Comparison of ENCODE assay signal across 24 cellular contexts in genomic region chr7:106566174-106566573, GRCh38.
"Had no signal": no experiment of that assay in that cellular context is flagged by ENCODE, and none has a peak within 500 bp of the region (broad histone marks: within the 10 kb centered on the region; RNA-seq: fewer than 3 reads in every experiment).

No MANE protein-coding gene starts in this region.

- H3K27ac ChIP-seq: brain microvascular endothelial cell, SJCRH30, SK-N-MC, WERI-Rb-1 had no signal

- H3K4me1 ChIP-seq: SJCRH30 had no signal

- H3K9me3 ChIP-seq: SJCRH30 had no signal

- ATAC-seq: activated CD8-positive, alpha-beta T cell treated with anti-CD3 and anti-CD28 coated beads for 36 hours; Panc1 had no signal

- H3K27me3 ChIP-seq: brain microvascular endothelial cell, SJCRH30 had no signal

- DNase-seq: activated CD4-positive, alpha-beta T cell treated with anti-CD3 and anti-CD28 coated beads for 1 hour; activated CD4-positive, alpha-beta T cell treated with anti-CD3 and anti-CD28 coated beads for 48 hours; activated CD4-positive, CD25-positive, alpha-beta regulatory T cell; activated CD8-positive, alpha-beta T cell treated with anti-CD3 and anti-CD28 coated beads for 36 hours; activated naive CD4-positive, alpha-beta T cell treated with anti-CD3 and anti-CD28 coated beads, Interleukin-2, amount 10 ng/mL, durations not matched to agents 7 days and 5 days; activated T-cell treated with anti-CD3 and anti-CD28 coated beads, Interleukin-2, amount 50 U/mL, for 24 hours; amniotic stem cell; aorta; brain microvascular endothelial cell; central memory CD4-positive, alpha-beta T cell; Karpas-422; KBM-7; NCI-H1105; NCI-H1417 treated with DMSO at 0.1 percent for 48 hours; NCI-H1930; NCI-H2081 treated with DMSO at 0.1 percent for 48 hours; NCI-H345; NCI-H524 treated with DMSO at 0.1 percent for 48 hours; SHP77; SJCRH30; T1000; WERI-Rb-1 had no signal

- H3K4me3 ChIP-seq: SJCRH30, SK-N-MC had no signal

- H3K36me3 ChIP-seq: brain microvascular endothelial cell, SJCRH30, WERI-Rb-1 had no signal
